In the genomic region with DNA sequence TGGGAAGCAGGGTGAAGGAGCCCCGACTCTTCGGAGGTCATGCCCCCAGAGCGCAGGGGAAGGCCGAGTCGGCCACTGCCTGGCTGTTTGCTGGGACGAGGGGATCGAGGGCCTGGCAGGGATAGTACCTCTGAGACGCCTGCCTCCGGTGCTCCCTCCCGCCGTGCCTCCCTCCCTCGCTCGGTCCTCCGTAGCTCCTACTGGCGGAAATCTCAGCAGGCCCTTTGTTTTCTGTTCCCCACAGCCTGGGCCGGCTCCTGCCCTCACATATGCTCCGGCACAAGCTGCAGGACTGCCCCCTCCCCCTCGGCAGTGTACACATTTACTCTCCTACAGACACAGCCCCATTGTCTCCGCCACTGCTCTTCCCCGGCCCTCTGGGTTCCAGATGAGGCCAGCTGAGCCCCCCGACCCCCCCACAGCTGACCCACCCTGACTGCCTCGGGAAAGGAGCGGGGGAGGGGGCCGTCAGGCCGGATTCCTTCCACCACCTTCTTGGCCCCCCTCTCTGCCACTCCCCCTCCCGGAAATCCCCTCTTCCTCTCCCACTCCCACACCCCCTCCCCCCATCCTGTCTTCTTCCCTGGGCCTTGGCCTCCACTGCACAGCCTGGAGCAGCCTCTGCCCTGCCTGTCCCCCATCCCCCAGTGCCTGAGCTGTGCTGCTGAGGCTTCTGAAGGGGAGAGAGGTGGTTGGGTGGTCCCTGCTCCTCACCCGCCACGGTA, we compare ENCODE assay signal across 8 cellular contexts. TPM values are rescaled to one million over a fixed set of nuclear protein-coding genes. Genes with fewer than 3 reads are reported as not detected.
DNase-seq lines count a peak whose midpoint lies in the region; ATAC-seq and TF ChIP-seq lines count a peak whose summit lies in the region.

No MANE protein-coding gene starts in this region.

- DNase-seq in activated CD8-positive, alpha-beta memory T cell treated with anti-CD3 and anti-CD28 coated beads for 24 hours, result peak; percentile 77
- no peak for DNase-seq in activated CD8-positive, alpha-beta memory T cell treated with anti-CD3 and anti-CD28 coated beads, Interleukin-2, amount 50 U/mL, for 4 hours
- DNase-seq in NCI-H345 treated with DMSO at 0.1 percent for 48 hours (lab: John Stamatoyannopoulos, UW; ENCODE audit: unreplicated experiment) (peak; percentile 6), anterior cingulate cortex (lab: John Stamatoyannopoulos, UW) (peak in 56 of 58 donors; percentile 11 to 96 (median 82)), hepatic stellate cell (ENCODE audit: low spot score) (peak; percentile 57), prostate gland (ENCODE audit: low spot score) (peak; percentile 78)

- TF ChIP-seq POLR2A in prostate gland (IDR thresholded peaks at IDR 0.05), result no peak

- H3K4me1 ChIP-seq in prostate gland (replicated peaks), result peaks cover 31% of the 10 kb centered on the region

- H3K9me3 ChIP-seq in prostate gland, result no peaks in the 10 kb centered on the region

- WGBS in prostate gland, result 3% methylated on average over 28 of the region's 28 CpGs

- TF ChIP-seq CTCF in prostate gland (IDR thresholded peaks at IDR 0.05), result no peak

- ATAC-seq in GM21367 (IDR thresholded peaks at IDR 0.05; ENCODE audit: unreplicated experiment), result no peak
- ATAC-seq in HG03565 (IDR thresholded peaks at IDR 0.05; ENCODE audit: unreplicated experiment), result no peak

- intact Hi-C loops in prostate gland (cut with DNase I), result loop anchor here (10.0 kb wide), 1 partner anchor 60 kb away; no protein-coding TSS in a partner anchor

- peak overlapping the region; percentile 99 for H3K27ac ChIP-seq in prostate gland

- no peaks in the 10 kb centered on the region for H3K27me3 ChIP-seq in prostate gland (replicated peaks; ENCODE audit: insufficient read depth)

- peak overlapping the region; percentile 93 to 99 for H3K4me3 ChIP-seq in prostate gland

- H3K36me3 ChIP-seq in prostate gland, result peaks cover 5% of the 10 kb centered on the region in 2 donors

RNA-seq across cellular contexts. Expression of a gene that starts 1.4 kb away (rescaled TPM):
- 10 to 100 TPM; 43.1 to 59.8 TPM for total RNA-seq in prostate gland

RNA-seq across cellular contexts. Expression of a gene that starts 16.6 kb away (rescaled TPM):
- total RNA-seq in prostate gland, result 10 to 100 TPM in 1 of 2 donors, 1 to 10 TPM in 1; 5.1 to 13.2 TPM

RNA-seq across cellular contexts. Expression of a gene that starts 19.2 kb away (rescaled TPM):
- total RNA-seq in prostate gland, result 10 to 100 TPM in 1 of 2 donors, 1 to 10 TPM in 1; 5.3 to 19.6 TPM

RNA-seq across cellular contexts. Expression of a gene that starts 25.4 kb away (rescaled TPM):
- total RNA-seq in prostate gland, result 100 to 1,000 TPM; 417 to 657 TPM

RNA-seq across cellular contexts. Expression of a gene that starts 27.5 kb away (rescaled TPM):
- total RNA-seq in prostate gland, result 100 to 1,000 TPM; 165 to 181 TPM
